Comparison of ENCODE assay signal across 8 cellular contexts in the genomic region with DNA sequence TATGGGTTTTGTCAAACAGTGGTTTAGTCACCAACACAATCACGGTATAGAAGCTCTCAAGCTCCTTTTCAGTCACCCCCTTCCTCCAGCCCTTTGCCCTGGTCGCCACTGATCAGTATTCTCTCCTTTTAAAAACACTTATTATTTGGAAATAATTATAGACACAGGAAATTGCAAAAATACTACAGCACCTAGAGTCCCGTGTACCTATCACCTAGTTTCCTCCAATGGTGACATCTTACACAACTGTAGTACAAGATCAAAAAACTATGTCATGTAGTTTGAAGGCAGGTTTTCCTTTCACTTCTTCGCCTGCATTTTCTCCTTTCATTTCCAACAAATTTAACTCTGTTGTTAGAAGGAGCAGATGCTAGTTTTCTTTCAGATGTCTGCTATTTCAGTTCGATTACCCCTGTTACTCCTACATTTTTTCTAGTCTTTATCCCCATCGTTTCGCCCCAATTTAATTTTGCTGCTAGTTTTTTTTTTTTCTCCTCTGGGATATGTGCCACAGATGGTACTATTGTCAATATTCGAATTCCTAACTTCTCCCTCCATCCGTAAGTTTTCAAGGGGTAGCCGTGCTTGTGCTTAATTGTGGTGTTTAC. TPM values are rescaled to one million over a fixed set of nuclear protein-coding genes. Genes with fewer than 3 reads are reported as not detected.
DNase-seq lines count a peak whose midpoint lies in the region; ATAC-seq and TF ChIP-seq lines count a peak whose summit lies in the region.

No MANE protein-coding gene starts in this region.

- TF ChIP-seq CTCF in HCT116 (IDR thresholded peaks at IDR 0.05 in 2 of 3, conservative IDR thresholded peaks at IDR 0.05 in 1 of 3; ENCODE audit: borderline replicate concordance in 1 of 3, insufficient read depth in 1 of 3, low read depth in 2 of 3, low read length in 2 of 3) (no peak), RWPE2 (IDR thresholded peaks at IDR 0.05; ENCODE audit: poor library complexity, severe bottlenecking) (no peak), colonic mucosa (IDR thresholded peaks at IDR 0.05) (no peak), transverse colon (IDR thresholded peaks at IDR 0.05) (no peak)

- peaks cover 2% of the 10 kb centered on the region for H3K79me1 ChIP-seq in mesenchymal stem cell (replicated peaks; ENCODE audit: low read length, poor library complexity, severe bottlenecking)

- H3K79me2 ChIP-seq in HCT116 (ENCODE audit: insufficient read depth, low read length), result peaks cover 7% of the 10 kb centered on the region; the same call in 1 of the 2 replicates

- peak overlapping the region; percentile 46 for H2BK5ac ChIP-seq in mesenchymal stem cell (ENCODE audit: low read depth, low read length, poor library complexity, severe bottlenecking)

- H4K91ac ChIP-seq in mesenchymal stem cell (ENCODE audit: low read length), result no peak overlapping the region

- H3K9me2 ChIP-seq in HCT116 (ENCODE audit: insufficient read depth), result peaks cover 3% of the 10 kb centered on the region; the same call in 1 of the 2 replicates

- TSS peak; percentile 62 for BruUV-seq in HCT116 (replicated peaks; lab: Mats Ljungman, UMichigan)

- H2AFZ ChIP-seq in HCT116 (ENCODE audit: low read depth, low read length, poor library complexity, severe bottlenecking), result peak overlapping the region; percentile 85
- peak overlapping the region; percentile 70 for H2AFZ ChIP-seq in mesenchymal stem cell (ENCODE audit: low read depth, low read length)

- intact Hi-C loops in HCT116 (cut with micrococcal nuclease) (loop anchor here (10.0 kb wide), 1 partner anchor 216 kb away; a partner anchor contains a TSS), colonic mucosa (cut with DNase I) (loop anchor here (10.0 kb wide), 1 partner anchor 466 kb away; no protein-coding TSS in a partner anchor), transverse colon (cut with DNase I; ENCODE audit: low total_unique reads) (loop anchor here (5.0 kb wide), 1 partner anchor 119 kb away; no protein-coding TSS in a partner anchor)

- H2BK15ac ChIP-seq in mesenchymal stem cell (ENCODE audit: low read depth, poor library complexity, severe bottlenecking), result peak overlapping the region; percentile 73

- CTCF ChIA-PET in HCT116 (lab: Charles Lee), result no interaction called here

- H3K4me1 ChIP-seq in HCT116 (ENCODE audit: control insufficient read depth in 1 of 2, insufficient read depth in 2 of 2, low read length in 2 of 2) (peaks cover 2 to 20% of the 10 kb centered on the region in 2 experiments; a peak in 3 of 4 replicates), RWPE2 (ENCODE audit: insufficient read depth, poor library complexity, severe bottlenecking) (no peaks in the 10 kb centered on the region), colonic mucosa (no peaks in the 10 kb centered on the region), mesenchymal stem cell (ENCODE audit: control insufficient read depth, insufficient read depth, low read depth, low read length) (no peaks in the 10 kb centered on the region), transverse colon (peaks cover 0 to 14% (median 3%) of the 10 kb centered on the region in 4 donors)

- TF ChIP-seq POLR2A in HCT116 (IDR thresholded peaks at IDR 0.05; ENCODE audit: borderline replicate concordance, extremely low read depth, insufficient read depth, insufficient read length) (no peak), transverse colon (IDR thresholded peaks at IDR 0.05) (no peak)

- H4K20me1 ChIP-seq in HCT116 (ENCODE audit: insufficient read depth), result no peaks in the 10 kb centered on the region

- in situ Hi-C loops in transverse colon (cut with MboI; ENCODE audit: low pct_ligation_motif_present in 1 of 4, low pct_unique_long_range_greater_than_20kb in 1 of 4, low sequenced_read_pairs in 3 of 4), result no loop called here

- H2BK120ac ChIP-seq in mesenchymal stem cell (ENCODE audit: low read depth, low read length), result peak overlapping the region; percentile 42

- no peaks in the 10 kb centered on the region for H3K36me3 ChIP-seq in HCT116 (ENCODE audit: control insufficient read depth in 1 of 2, insufficient read depth in 2 of 2, low read length in 2 of 2)
- H3K36me3 ChIP-seq in RWPE2 (ENCODE audit: low read depth), result peaks cover under 1% of the 10 kb centered on the region; the same call in 1 of the 2 replicates
- H3K36me3 ChIP-seq in colonic mucosa, result no peaks in the 10 kb centered on the region
- peaks cover 0 to under 1% of the 10 kb centered on the region in 2 experiments for H3K36me3 ChIP-seq in mesenchymal stem cell (ENCODE audit: control insufficient read depth in 1 of 2, insufficient read depth in 2 of 2, low read depth in 1 of 2, low read length in 2 of 2)
- H3K36me3 ChIP-seq in transverse colon, result no peaks in the 10 kb centered on the region

- peak overlapping the region; percentile 19 for H4K8ac ChIP-seq in mesenchymal stem cell (ENCODE audit: low read length)

- TF ChIP-seq EP300 in transverse colon (IDR thresholded peaks at IDR 0.05; ENCODE audit: low read depth), result no peak

- H3K23ac ChIP-seq in mesenchymal stem cell (ENCODE audit: low read length in 2 of 2), result no peak overlapping the region

- peak overlapping the region; percentile 79 for H3K9ac ChIP-seq in HCT116 (ENCODE audit: low read length)
- peak overlapping the region; percentile 84 to 90 for H3K9ac ChIP-seq in colonic mucosa (ENCODE audit: low read depth in 2 of 2, low read length in 2 of 2)
- H3K9ac ChIP-seq in mesenchymal stem cell (ENCODE audit: low read length), result peak overlapping the region; percentile 95

- peak; percentile 69 for DNase-seq in DMS 273 (lab: John Stamatoyannopoulos, UW; ENCODE audit: unreplicated experiment)
- no peak for DNase-seq in DMS 273 treated with DMSO at 0.1 percent for 48 hours (lab: John Stamatoyannopoulos, UW)
- DNase-seq in HCT116 (ENCODE audit: low read depth, low spot score), result no peak
- no peak for DNase-seq in RWPE2 (ENCODE audit: low spot score)
- peak; percentile 22 for DNase-seq in colonic mucosa
- peak; percentile 65 for DNase-seq in mesenchymal stem cell
- peak; percentile 9 for DNase-seq in transverse colon

- POLR2A ChIA-PET in HCT116 (lab: Charles Lee), result no interaction called here

- H3K4me2 ChIP-seq in HCT116 (ENCODE audit: low read length) (peak overlapping the region; percentile 88), mesenchymal stem cell (ENCODE audit: low read length, poor library complexity, severe bottlenecking) (peak overlapping the region; percentile 63)

- 0% methylated on average over 4 of the region's 10 CpGs for WGBS in mesenchymal stem cell
- 0 to 1% methylated on average over 10 of the region's 10 CpGs for WGBS in transverse colon (ENCODE audit: low coverage in 1 of 2), 2 donors

- peak overlapping the region in 1 of 2 experiments; percentile 39 for H2BK12ac ChIP-seq in mesenchymal stem cell (ENCODE audit: low read length in 2 of 2)

- ATAC-seq in HCT116 (no peak), RWPE2 (ENCODE audit: low read depth) (no peak), HG02571 (IDR thresholded peaks at IDR 0.05; ENCODE audit: unreplicated experiment) (no peak)

- H3K9me3 ChIP-seq in HCT116 (ENCODE audit: control insufficient read depth in 1 of 2, insufficient read depth in 1 of 2, low read depth in 1 of 2, low read length in 2 of 2) (no peaks in the 10 kb centered on the region), RWPE2 (ENCODE audit: severe bottlenecking) (no peaks in the 10 kb centered on the region), colonic mucosa (no peaks in the 10 kb centered on the region), mesenchymal stem cell (ENCODE audit: control insufficient read depth, low read length) (no peaks in the 10 kb centered on the region), transverse colon (no peaks in the 10 kb centered on the region)

- H2AK5ac ChIP-seq in mesenchymal stem cell (ENCODE audit: low read length, severe bottlenecking), result no peak overlapping the region

- H3K14ac ChIP-seq in mesenchymal stem cell (ENCODE audit: low read length in 2 of 2), result peak overlapping the region in 1 of 2 experiments; percentile 48

- H3K27ac ChIP-seq in HCT116 (ENCODE audit: low read depth, low read length) (peak overlapping the region; percentile 83), RWPE2 (ENCODE audit: poor library complexity, severe bottlenecking) (peak overlapping the region; percentile 46), colonic mucosa (peak overlapping the region; percentile 96), mesenchymal stem cell (ENCODE audit: low read length, poor library complexity, severe bottlenecking) (peak overlapping the region; percentile 84), transverse colon (peak overlapping the region; percentile 94 to 98 (median 97))

- peak overlapping the region; percentile 80 to 96 for H3K18ac ChIP-seq in mesenchymal stem cell (ENCODE audit: low read depth in 1 of 2, low read length in 2 of 2)

- RAD21 ChIA-PET in HCT116 (lab: Charles Lee; ENCODE audit: low non-redundant PET in 1 of 2, low total read pairs in 2 of 2, uncharacterized antibody in 2 of 2, unreplicated experiment in 2 of 2), result no interaction called here

- peak overlapping the region in 1 of 2 experiments; percentile 89 for H3K4ac ChIP-seq in mesenchymal stem cell (ENCODE audit: low read depth in 1 of 2, low read length in 2 of 2)

- H3K4me3 ChIP-seq in HCT116 (replicated peaks in 1 of 2; ENCODE audit: low read depth in 1 of 2, low read length in 2 of 2) (peak overlapping the region; percentile 76 to 83), RWPE2 (ENCODE audit: severe bottlenecking) (peak overlapping the region; percentile 79), colonic mucosa (peak overlapping the region; percentile 60), mesenchymal stem cell (ENCODE audit: insufficient read depth in 1 of 2, low read depth in 1 of 2, low read length in 2 of 2) (peak overlapping the region; percentile 73 to 83), transverse colon (peak overlapping the region; percentile 53 to 81 (median 61))

- TF ChIP-seq RAD21 in HCT116 (IDR thresholded peaks at IDR 0.05; ENCODE audit: low read depth), result no peak

- H3K27me3 ChIP-seq in HCT116 (ENCODE audit: insufficient read depth, low read length) (no peaks in the 10 kb centered on the region), RWPE2 (ENCODE audit: insufficient read depth, poor library complexity, severe bottlenecking) (no peaks in the 10 kb centered on the region), colonic mucosa (no peaks in the 10 kb centered on the region), mesenchymal stem cell (ENCODE audit: control insufficient read depth in 1 of 2, insufficient read depth in 1 of 2, low read length in 2 of 2) (no peaks in the 10 kb centered on the region), transverse colon (no peaks in the 10 kb centered on the region)

TF ChIP-seq in HCT116, 20 proteins besides CTCF, POLR2A, EP300 and RAD21 (continues in another document):
- no peak for TF ChIP-seq ZFX (IDR thresholded peaks at IDR 0.05)
- TF ChIP-seq, protein P1, sequence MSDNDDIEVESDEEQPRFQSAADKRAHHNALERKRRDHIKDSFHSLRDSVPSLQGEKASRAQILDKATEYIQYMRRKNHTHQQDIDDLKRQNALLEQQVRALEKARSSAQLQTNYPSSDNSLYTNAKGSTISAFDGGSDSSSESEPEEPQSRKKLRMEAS (IDR thresholded peaks at IDR 0.05), result no peak

RNA-seq across cellular contexts. Expression of a gene that starts 0.6 kb away (rescaled TPM):
- 9.4 TPM for total RNA-seq in HCT116 (2021; ENCODE audit: unreplicated experiment)
- 5.6 and 7.9 TPM in 2 replicates for polyA plus RNA-seq in HCT116 (2012)
- total RNA-seq in colonic mucosa, result 1 to 10 TPM; 6.8 to 8.2 TPM
- 4.8 TPM for polyA plus RNA-seq in mesenchymal stem cell (2013, experiment 1 of 2)
- polyA plus RNA-seq in mesenchymal stem cell (2013, experiment 2 of 2), result 4.8 TPM
- 10 to 100 TPM in 1 of 4 donors, 1 to 10 TPM in 1, not detected in 2; 8.4 to 10.6 TPM for total RNA-seq in transverse colon

Comparison
In these comparisons a context has a peak if more than half of its experiments do, and no peak if none do; other contexts are left out.
1. DNase-seq: peak in DMS 273 (single experiment), colonic mucosa (single experiment), mesenchymal stem cell (single experiment) and transverse colon (single experiment); none in DMS 273 treated with DMSO at 0.1 percent for 48 hours (single experiment), HCT116 (single experiment) and RWPE2 (single experiment).
2. H3K27ac ChIP-seq: peak in every context shown above with its lines; median percentile 97 in transverse colon; 96 in colonic mucosa; 84 in mesenchymal stem cell; 83 in HCT116; 46 in RWPE2.
3. Peak in every context shown above with its lines, with median percentiles within 50 percentile points of each other: H3K4me3 ChIP-seq and H3K9ac ChIP-seq.